ENCODE assay signal across 1 cellular context in genomic region chr19:40616178-40616577, GRCh38.
TF ChIP-seq lines count a peak whose summit lies in the region.

No MANE protein-coding gene starts in this region.

TF ChIP-seq in IMR-90, 13 proteins besides CTCF, POLR2A, EP300 and RAD21:
- no peak for TF ChIP-seq NFE2L2 (IDR thresholded peaks at IDR 0.05; ENCODE audit: low read depth, low read length)
